Comparison of ENCODE assay signal across 18 cellular contexts in the genomic region with DNA sequence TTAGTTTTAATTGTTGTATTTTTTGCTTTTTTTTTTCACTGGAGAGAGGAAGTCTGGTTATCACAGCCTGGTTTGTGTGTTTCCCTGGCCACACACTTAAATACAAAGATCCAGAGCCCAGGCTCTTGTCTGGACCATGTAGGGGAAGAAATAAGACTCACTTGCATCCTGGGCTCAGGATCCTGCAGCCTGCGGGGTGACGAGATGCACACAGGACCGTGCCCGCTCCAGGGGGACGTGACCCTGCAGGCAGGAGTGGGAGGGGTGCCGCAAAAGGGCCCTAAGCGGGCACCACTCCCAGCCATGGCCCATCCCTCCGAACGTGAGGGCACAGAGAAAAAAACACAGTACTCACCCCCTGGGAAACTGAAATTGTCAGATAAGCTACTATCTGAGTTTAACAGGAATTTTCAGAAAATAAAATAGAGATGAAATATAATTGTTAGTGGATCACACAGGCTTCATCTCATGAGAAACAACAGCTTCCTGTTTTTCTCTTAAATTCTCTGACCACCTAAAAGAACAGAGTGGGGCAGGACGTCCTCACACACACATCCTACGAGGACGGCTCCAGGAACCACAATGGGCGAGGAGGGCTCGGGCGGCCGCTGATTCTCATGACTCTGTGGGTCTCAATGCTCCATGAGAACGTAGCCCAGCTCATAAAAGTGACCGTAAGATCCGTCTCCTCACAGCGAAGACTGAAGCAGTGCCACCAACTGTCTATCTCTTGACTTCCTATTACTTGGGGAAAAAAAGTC.
DNase-seq lines count a peak whose midpoint lies in the region; ATAC-seq and TF ChIP-seq lines count a peak whose summit lies in the region.
"Had no signal": no experiment of that assay in that cellular context is flagged by ENCODE, and none has a peak within 500 bp of the region (broad histone marks: within the 10 kb centered on the region; RNA-seq: fewer than 3 reads in every experiment).

No MANE protein-coding gene starts in this region.

- H3K27me3 Mint-ChIP-seq in T-helper 1 cell treated with Interleukin-12 subunit alpha and Interleukin-12 subunit beta and Interleukin-4 antibody, amounts not matched to agents 30 μg/mL and 1 μg/mL, for 36 hours (ENCODE audit: low read depth) = peaks cover 4% of the 10 kb centered on the region
- H3K27me3 Mint-ChIP-seq in activated naive CD8-positive, alpha-beta T cell treated with anti-CD3 and anti-CD28 coated beads, Interleukin-2, amount 50 U/mL, for 24 hours = no peaks in the 10 kb centered on the region
- H3K27me3 Mint-ChIP-seq in neural progenitor cell (ENCODE audit: insufficient read depth, low read depth) = peaks cover 4% of the 10 kb centered on the region
- H3K27me3 Mint-ChIP-seq in nephron progenitor cell (ENCODE audit: low read depth, poor library complexity) = peaks cover 3% of the 10 kb centered on the region

- H3K36me3 Mint-ChIP-seq in T-helper 1 cell treated with Interleukin-12 subunit alpha and Interleukin-12 subunit beta and Interleukin-4 antibody, amounts not matched to agents 30 μg/mL and 1 μg/mL, for 36 hours (ENCODE audit: low read depth) = peaks cover 3% of the 10 kb centered on the region
- H3K36me3 Mint-ChIP-seq in activated naive CD8-positive, alpha-beta T cell treated with anti-CD3 and anti-CD28 coated beads, Interleukin-2, amount 50 U/mL, for 24 hours (ENCODE audit: low read depth) = no peaks in the 10 kb centered on the region
- H3K36me3 Mint-ChIP-seq in neural progenitor cell (no peaks in the 10 kb centered on the region), nephron progenitor cell (ENCODE audit: low read depth) (no peaks in the 10 kb centered on the region)

- TF ChIP-seq CTCF in OCI-LY1 (IDR thresholded peaks at IDR 0.05; ENCODE audit: low read length) = no peak
- no peak for TF ChIP-seq CTCF in neural progenitor cell (IDR thresholded peaks at IDR 0.05)
- no peak for TF ChIP-seq CTCF in nephron progenitor cell (IDR thresholded peaks at IDR 0.05)

- H3K9me3 ChIP-seq in OCI-LY1 (ENCODE audit: low read length) = no peaks in the 10 kb centered on the region
- no peaks in the 10 kb centered on the region for H3K9me3 ChIP-seq in neural progenitor cell (ENCODE audit: low read depth)
- H3K9me3 ChIP-seq: SJSA1, transverse colon had no signal

- H3K4me1 ChIP-seq in OCI-LY1 (ENCODE audit: insufficient read depth, low read length, severe bottlenecking) (peaks cover 32% of the 10 kb centered on the region), neural progenitor cell (peaks cover 9% of the 10 kb centered on the region)
- H3K4me1 ChIP-seq: transverse colon had no signal

- no peaks in the 10 kb centered on the region for H3K9me2 ChIP-seq in OCI-LY1 (ENCODE audit: low read depth, low read length)

- H3K4me2 ChIP-seq in OCI-LY1 (ENCODE audit: low read length) = peak overlapping the region; percentile 54
- no peak overlapping the region for H3K4me2 ChIP-seq in neural progenitor cell

- peak overlapping the region; percentile 78 for H3K27ac Mint-ChIP-seq in T-helper 1 cell treated with Interleukin-12 subunit alpha and Interleukin-12 subunit beta and Interleukin-4 antibody, amounts not matched to agents 30 μg/mL and 1 μg/mL, for 36 hours
- peak overlapping the region; percentile 85 for H3K27ac Mint-ChIP-seq in activated naive CD8-positive, alpha-beta T cell treated with anti-CD3 and anti-CD28 coated beads, Interleukin-2, amount 50 U/mL, for 24 hours
- H3K27ac Mint-ChIP-seq in neural progenitor cell (peak overlapping the region; percentile 0), nephron progenitor cell (no peak overlapping the region)

- H4K20me1 ChIP-seq in OCI-LY1 (ENCODE audit: insufficient read depth, low read length) (no peaks in the 10 kb centered on the region), neural progenitor cell (ENCODE audit: low read depth) (no peaks in the 10 kb centered on the region)

- no peaks in the 10 kb centered on the region for H3F3A ChIP-seq in OCI-LY1 (ENCODE audit: insufficient read depth, low read length)
- no peaks in the 10 kb centered on the region for H3F3A ChIP-seq in neural progenitor cell (ENCODE audit: low read depth)

- peaks cover 30% of the 10 kb centered on the region for H3K4me1 Mint-ChIP-seq in T-helper 1 cell treated with Interleukin-12 subunit alpha and Interleukin-12 subunit beta and Interleukin-4 antibody, amounts not matched to agents 30 μg/mL and 1 μg/mL, for 36 hours (ENCODE audit: low read depth)
- H3K4me1 Mint-ChIP-seq in activated naive CD8-positive, alpha-beta T cell treated with anti-CD3 and anti-CD28 coated beads, Interleukin-2, amount 50 U/mL, for 24 hours = peaks cover 29% of the 10 kb centered on the region
- H3K4me1 Mint-ChIP-seq in neural progenitor cell (peaks cover 7% of the 10 kb centered on the region), nephron progenitor cell (peaks cover 3% of the 10 kb centered on the region)

- no peaks in the 10 kb centered on the region for H3K27me3 ChIP-seq in OCI-LY1 (ENCODE audit: insufficient read depth, low read length)
- no peaks in the 10 kb centered on the region for H3K27me3 ChIP-seq in neural progenitor cell
- H3K27me3 ChIP-seq: SJSA1, transverse colon had no signal

- no peaks in the 10 kb centered on the region for H3K9me3 Mint-ChIP-seq in T-helper 1 cell treated with Interleukin-12 subunit alpha and Interleukin-12 subunit beta and Interleukin-4 antibody, amounts not matched to agents 30 μg/mL and 1 μg/mL, for 36 hours
- no peaks in the 10 kb centered on the region for H3K9me3 Mint-ChIP-seq in activated naive CD8-positive, alpha-beta T cell treated with anti-CD3 and anti-CD28 coated beads, Interleukin-2, amount 50 U/mL, for 24 hours
- no peaks in the 10 kb centered on the region for H3K9me3 Mint-ChIP-seq in neural progenitor cell
- H3K9me3 Mint-ChIP-seq in nephron progenitor cell = peaks cover 7% of the 10 kb centered on the region

- H3K4me3 ChIP-seq in OCI-LY1 (ENCODE audit: low read depth, low read length, poor library complexity, severe bottlenecking) (peak overlapping the region; percentile 37), neural progenitor cell (no peak overlapping the region)
- H3K4me3 ChIP-seq: lung, SJSA1, transverse colon had no signal

- H3K9ac ChIP-seq in OCI-LY1 (ENCODE audit: low read length) = peak overlapping the region; percentile 60
- H3K9ac ChIP-seq in neural progenitor cell = no peak overlapping the region

- H2AFZ ChIP-seq in OCI-LY1 (ENCODE audit: low read length) (no peak overlapping the region; the same call in 1 of the 2 replicates), neural progenitor cell (replicated peaks) (no peak overlapping the region)

- H3K79me2 ChIP-seq in OCI-LY1 (ENCODE audit: insufficient read depth, low read length) (no peaks in the 10 kb centered on the region), neural progenitor cell (ENCODE audit: low read depth) (no peaks in the 10 kb centered on the region)

- peak; percentile 17 for ATAC-seq in activated naive CD8-positive, alpha-beta T cell treated with anti-CD3 and anti-CD28 coated beads, Interleukin-2, amount 50 U/mL, for 24 hours
- ATAC-seq: right cardiac atrium had no signal

- DNase-seq in T-helper 1 cell (no peak), neural progenitor cell (ENCODE audit: low spot score) (no peak), A172 (ENCODE audit: low spot score) (no peak), NCI-H2171 (lab: John Stamatoyannopoulos, UW) (no peak), nephron progenitor cell (no peak)
- DNase-seq in activated naive CD8-positive, alpha-beta T cell treated with anti-CD3 and anti-CD28 coated beads, Interleukin-2, amount 50 U/mL, for 24 hours = no peak
- DNase-seq: IMR-90; NCI-H2029; NCI-H524 treated with DMSO at 0.1 percent for 48 hours; OCI-M1; stimulated activated CD4-positive, alpha-beta T cell treated with anti-CD3 and anti-CD28 coated beads, Interleukin-1b, Interleukin-23, amount 100 ng/mL, for 48 hours had no signal

- no peaks in the 10 kb centered on the region for H3K36me3 ChIP-seq in OCI-LY1 (ENCODE audit: insufficient read depth, low read length)
- no peaks in the 10 kb centered on the region for H3K36me3 ChIP-seq in neural progenitor cell
- H3K36me3 ChIP-seq: SJSA1, transverse colon had no signal

- H3K27ac ChIP-seq in OCI-LY1 (ENCODE audit: low read depth, low read length, poor library complexity, severe bottlenecking) (peak overlapping the region; percentile 88), neural progenitor cell (no peak overlapping the region)
- H3K27ac ChIP-seq: 22Rv1, SJSA1 had no signal

- H3K4me3 Mint-ChIP-seq in T-helper 1 cell treated with Interleukin-12 subunit alpha and Interleukin-12 subunit beta and Interleukin-4 antibody, amounts not matched to agents 30 μg/mL and 1 μg/mL, for 36 hours = peak overlapping the region; percentile 59
- peak overlapping the region; percentile 74 for H3K4me3 Mint-ChIP-seq in activated naive CD8-positive, alpha-beta T cell treated with anti-CD3 and anti-CD28 coated beads, Interleukin-2, amount 50 U/mL, for 24 hours
- H3K4me3 Mint-ChIP-seq in neural progenitor cell (no peak overlapping the region), nephron progenitor cell (no peak overlapping the region)

Comparison
In these comparisons a context has a peak if more than half of its experiments do, and no peak if none do; other contexts are left out.
1. H3K4me3 Mint-ChIP-seq: peak in T-helper 1 cell treated with Interleukin-12 subunit alpha and Interleukin-12 subunit beta and Interleukin-4 antibody, amounts not matched to agents 30 μg/mL and 1 μg/mL, for 36 hours (single experiment) and activated naive CD8-positive, alpha-beta T cell treated with anti-CD3 and anti-CD28 coated beads, Interleukin-2, amount 50 U/mL, for 24 hours (single experiment); none in neural progenitor cell (single experiment) and nephron progenitor cell (single experiment).